ENCODE assay signal across 8 cellular contexts in the genomic region with DNA sequence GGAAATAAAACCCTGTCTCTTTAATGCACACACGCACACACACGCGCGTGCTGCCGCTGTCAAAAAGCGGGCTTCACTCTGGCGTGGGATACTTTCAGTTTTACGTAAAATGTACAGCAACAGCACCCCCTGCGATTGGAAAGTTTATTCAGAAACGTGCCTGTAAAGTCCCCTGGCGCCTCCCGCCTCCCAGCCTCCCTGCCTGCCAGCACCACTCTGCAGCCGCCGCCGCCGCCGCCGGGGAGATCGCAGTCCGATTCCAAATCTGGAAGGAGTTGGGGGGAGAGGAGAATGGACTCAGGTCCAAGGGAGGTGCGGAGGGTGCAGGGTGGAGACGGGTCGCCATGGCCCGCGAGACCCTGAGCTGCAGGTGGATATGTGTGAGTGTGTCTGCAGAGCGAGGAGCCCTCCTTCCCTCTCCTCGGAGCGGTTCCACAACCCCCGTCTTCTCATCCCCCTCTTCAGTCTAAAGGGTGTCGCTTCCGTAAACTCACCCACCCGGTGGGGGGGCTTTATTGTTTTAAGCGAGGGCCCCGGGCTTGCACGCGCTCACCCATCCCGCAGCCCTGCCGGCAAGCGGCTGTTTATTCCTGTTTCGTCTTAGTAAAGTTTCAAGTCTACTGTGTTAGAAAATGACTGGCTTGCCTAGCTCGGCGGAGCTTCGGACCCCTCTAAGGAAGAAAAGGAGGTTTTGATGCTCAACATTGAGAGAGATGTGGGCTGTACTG. TPM values are rescaled to one million over a fixed set of nuclear protein-coding genes. Genes with fewer than 3 reads are reported as not detected.
DNase-seq lines count a peak whose midpoint lies in the region; ATAC-seq and TF ChIP-seq lines count a peak whose summit lies in the region.

No MANE protein-coding gene starts in this region.

- H3K9me2 ChIP-seq in OCI-LY7 (ENCODE audit: insufficient read depth, low read length): no peaks in the 10 kb centered on the region

- DNase-seq in DMS153 treated with DMSO at 0.1 percent for 48 hours (lab: John Stamatoyannopoulos, UW; ENCODE audit: unreplicated experiment) (peak; percentile 46), OCI-LY7 (ENCODE audit: low spot score) (peak; percentile 89), activated gamma-delta T cell (lab: John Stamatoyannopoulos, UW) (peak; percentile 22), germinal center (ENCODE audit: low spot score) (peak; percentile 73), trophoblast cell (peak; percentile 49 to 63)
- no peak for DNase-seq in NK-92 treated with Interleukin-12 subunit alpha and Interleukin-12 subunit beta, amount 100 ng/mL, for 24 hours (lab: John Stamatoyannopoulos, UW)

- H2BK120ac ChIP-seq in trophoblast cell (ENCODE audit: insufficient read depth, low read length, poor library complexity): no peak overlapping the region

- H3K14ac ChIP-seq in trophoblast cell (ENCODE audit: low read length): no peak overlapping the region

- H4K8ac ChIP-seq in trophoblast cell (ENCODE audit: low read depth, low read length): no peak overlapping the region

- no peak overlapping the region for H4K12ac ChIP-seq in trophoblast cell (ENCODE audit: low read depth, low read length)

- intact Hi-C loops in OCI-LY7 (cut with micrococcal nuclease; ENCODE audit: unreplicated experiment): loop anchor here (10.0 kb wide), 3 partner anchors 330 to 1480 kb away; partner anchors contain the start of gene REL

- H3K79me2 ChIP-seq in OCI-LY7 (ENCODE audit: insufficient read depth, low read depth, low read length) (peaks cover 49% of the 10 kb centered on the region; the same call in 1 of the 2 replicates), trophoblast cell (ENCODE audit: control insufficient read depth, insufficient read depth, low read length, poor library complexity) (peaks cover 10% of the 10 kb centered on the region)

- no peaks in the 10 kb centered on the region for H3K27me3 ChIP-seq in trophoblast cell (ENCODE audit: insufficient read depth, low read length)

- no peak overlapping the region for H3K18ac ChIP-seq in trophoblast cell (ENCODE audit: low read length)

- ATAC-seq in GM19438 (IDR thresholded peaks at IDR 0.05; ENCODE audit: low read depth, unreplicated experiment) (peak; percentile 34), HG03521 (IDR thresholded peaks at IDR 0.05; ENCODE audit: unreplicated experiment) (peak; percentile 36)

- no peak overlapping the region for H3K23ac ChIP-seq in trophoblast cell (ENCODE audit: low read length)

- H3K79me1 ChIP-seq in trophoblast cell (ENCODE audit: low read length): peaks cover 22% of the 10 kb centered on the region

- no peak overlapping the region for H2AK5ac ChIP-seq in trophoblast cell (ENCODE audit: low read length)

- no peak overlapping the region for H3K4ac ChIP-seq in trophoblast cell (ENCODE audit: low read depth, low read length)

- H3K9me3 ChIP-seq in OCI-LY7 (ENCODE audit: low read length) (no peaks in the 10 kb centered on the region), trophoblast cell (ENCODE audit: insufficient read depth, low read depth, low read length) (no peaks in the 10 kb centered on the region)

- H2BK5ac ChIP-seq in trophoblast cell (ENCODE audit: low read depth, low read length, poor library complexity): no peak overlapping the region

- H3K27ac ChIP-seq in OCI-LY7 (ENCODE audit: low read depth, low read length, poor library complexity, severe bottlenecking) (peak overlapping the region; percentile 90), trophoblast cell (ENCODE audit: low read depth, low read length) (no peak overlapping the region)

- POLR2A ChIA-PET in OCI-LY7 (lab: Charles Lee): interaction anchor here (0.7 to 3.2 kb wide), 14 partner anchors 9 to 250 kb away, joined by 3 to 25 read pairs (median 4); no protein-coding TSS in a partner anchor

- H3K4me3 ChIP-seq in OCI-LY7 (ENCODE audit: low read depth, low read length, poor library complexity, severe bottlenecking): peak overlapping the region; percentile 93
- H3K4me3 ChIP-seq in trophoblast cell (ENCODE audit: low read depth, low read length): peak overlapping the region; percentile 76

- H3K36me3 ChIP-seq in OCI-LY7 (ENCODE audit: insufficient read depth, low read length) (no peaks in the 10 kb centered on the region), trophoblast cell (ENCODE audit: control insufficient read depth in 1 of 2, insufficient read depth in 2 of 2, low read length in 2 of 2) (no peaks in the 10 kb centered on the region)

- no peak overlapping the region for H2BK12ac ChIP-seq in trophoblast cell (ENCODE audit: low read length)

- H4K20me1 ChIP-seq in OCI-LY7 (ENCODE audit: insufficient read depth, low read length): no peaks in the 10 kb centered on the region

- H3K4me1 ChIP-seq in OCI-LY7 (ENCODE audit: insufficient read depth, low read length, poor library complexity, severe bottlenecking): peaks cover 17% of the 10 kb centered on the region
- peaks cover 3 to 6% of the 10 kb centered on the region in 2 experiments for H3K4me1 ChIP-seq in trophoblast cell (ENCODE audit: control insufficient read depth in 1 of 2, insufficient read depth in 2 of 2, low read length in 2 of 2)

- H4K91ac ChIP-seq in trophoblast cell (ENCODE audit: low read depth, low read length): no peak overlapping the region

- CTCF ChIA-PET in OCI-LY7 (lab: Charles Lee; ENCODE audit: unreplicated experiment): interaction anchor here (0.8 kb wide), 1 partner anchor 9 kb away, joined by 8 read pairs; no protein-coding TSS in a partner anchor

- peak overlapping the region; percentile 0 for H3K9ac ChIP-seq in trophoblast cell (ENCODE audit: low read length)

- H2AFZ ChIP-seq in OCI-LY7 (ENCODE audit: low read length) (peak overlapping the region; percentile 71), trophoblast cell (ENCODE audit: insufficient read depth, low read length, poor library complexity) (peak overlapping the region; percentile 14)

- BruUV-seq in OCI-LY7 (replicated peaks; lab: Mats Ljungman, UMichigan): no TSS peak

- peak overlapping the region; percentile 100 for H3K4me2 ChIP-seq in OCI-LY7 (ENCODE audit: low read length)
- peak overlapping the region; percentile 97 for H3K4me2 ChIP-seq in trophoblast cell (ENCODE audit: low read length)

- TF ChIP-seq CTCF in OCI-LY7 (conservative IDR thresholded peaks at IDR 0.05; ENCODE audit: low read length): peak; percentile 76

- WGBS in trophoblast cell (ENCODE audit: extremely low coverage, insufficient coverage, insufficient read length): no CpG with 5 or more reads among the region's 43 CpGs

RNA-seq across cellular contexts. Expression of gene BCL11A, which starts 1.8 kb away (rescaled TPM):
- total RNA-seq in OCI-LY7 (2014; rRNA removed; shearing (Covaris generic)): 54.9 and 64.3 TPM in 2 replicates
- total RNA-seq in OCI-LY7 (2022): 163 and 167 TPM in 2 replicates
- polyA plus RNA-seq in trophoblast cell (2013): 15.6 and 17.9 TPM in 2 replicates
